Comparison of ENCODE assay signal across 2 cellular contexts in genomic region chr16:87856796-87857228, GRCh38.
TF ChIP-seq lines count a peak whose summit lies in the region.

No MANE protein-coding gene starts in this region.

TF ChIP-seq in SK-N-SH, 30 proteins besides CTCF, POLR2A, EP300 and RAD21 (continued from another document):
- TF ChIP-seq, protein P1, sequence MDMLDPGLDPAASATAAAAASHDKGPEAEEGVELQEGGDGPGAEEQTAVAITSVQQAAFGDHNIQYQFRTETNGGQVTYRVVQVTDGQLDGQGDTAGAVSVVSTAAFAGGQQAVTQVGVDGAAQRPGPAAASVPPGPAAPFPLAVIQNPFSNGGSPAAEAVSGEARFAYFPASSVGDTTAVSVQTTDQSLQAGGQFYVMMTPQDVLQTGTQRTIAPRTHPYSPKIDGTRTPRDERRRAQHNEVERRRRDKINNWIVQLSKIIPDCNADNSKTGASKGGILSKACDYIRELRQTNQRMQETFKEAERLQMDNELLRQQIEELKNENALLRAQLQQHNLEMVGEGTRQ (IDR thresholded peaks at IDR 0.05; ENCODE audit: borderline replicate concordance, low read depth, low read length): no peak
- TF ChIP-seq IRF3 (IDR thresholded peaks at IDR 0.05; ENCODE audit: low read depth, low read length): no peak

TF ChIP-seq in SK-N-SH treated with all-trans-retinoic acid at 6 μM for 48 hours, 23 proteins besides CTCF, POLR2A, EP300 and RAD21 (continued from another document):
- TF ChIP-seq, protein P2, sequence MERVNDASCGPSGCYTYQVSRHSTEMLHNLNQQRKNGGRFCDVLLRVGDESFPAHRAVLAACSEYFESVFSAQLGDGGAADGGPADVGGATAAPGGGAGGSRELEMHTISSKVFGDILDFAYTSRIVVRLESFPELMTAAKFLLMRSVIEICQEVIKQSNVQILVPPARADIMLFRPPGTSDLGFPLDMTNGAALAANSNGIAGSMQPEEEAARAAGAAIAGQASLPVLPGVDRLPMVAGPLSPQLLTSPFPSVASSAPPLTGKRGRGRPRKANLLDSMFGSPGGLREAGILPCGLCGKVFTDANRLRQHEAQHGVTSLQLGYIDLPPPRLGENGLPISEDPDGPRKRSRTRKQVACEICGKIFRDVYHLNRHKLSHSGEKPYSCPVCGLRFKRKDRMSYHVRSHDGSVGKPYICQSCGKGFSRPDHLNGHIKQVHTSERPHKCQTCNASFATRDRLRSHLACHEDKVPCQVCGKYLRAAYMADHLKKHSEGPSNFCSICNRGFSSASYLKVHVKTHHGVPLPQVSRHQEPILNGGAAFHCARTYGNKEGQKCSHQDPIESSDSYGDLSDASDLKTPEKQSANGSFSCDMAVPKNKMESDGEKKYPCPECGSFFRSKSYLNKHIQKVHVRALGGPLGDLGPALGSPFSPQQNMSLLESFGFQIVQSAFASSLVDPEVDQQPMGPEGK (CRISPR knock-in tag; IDR thresholded peaks at IDR 0.05; ENCODE audit: borderline replicate concordance): no peak
- no peak for TF ChIP-seq POU6F1 (CRISPR knock-in tag; IDR thresholded peaks at IDR 0.05; ENCODE audit: borderline replicate concordance, low read depth)
- TF ChIP-seq GLIS3 (CRISPR knock-in tag; IDR thresholded peaks at IDR 0.05): no peak
- TF ChIP-seq SNAI2 (CRISPR knock-in tag; IDR thresholded peaks at IDR 0.05): no peak
- TF ChIP-seq ZFP30 (CRISPR knock-in tag; IDR thresholded peaks at IDR 0.05): no peak
